Comparison of ENCODE assay signal across 8 cellular contexts in the genomic region with DNA sequence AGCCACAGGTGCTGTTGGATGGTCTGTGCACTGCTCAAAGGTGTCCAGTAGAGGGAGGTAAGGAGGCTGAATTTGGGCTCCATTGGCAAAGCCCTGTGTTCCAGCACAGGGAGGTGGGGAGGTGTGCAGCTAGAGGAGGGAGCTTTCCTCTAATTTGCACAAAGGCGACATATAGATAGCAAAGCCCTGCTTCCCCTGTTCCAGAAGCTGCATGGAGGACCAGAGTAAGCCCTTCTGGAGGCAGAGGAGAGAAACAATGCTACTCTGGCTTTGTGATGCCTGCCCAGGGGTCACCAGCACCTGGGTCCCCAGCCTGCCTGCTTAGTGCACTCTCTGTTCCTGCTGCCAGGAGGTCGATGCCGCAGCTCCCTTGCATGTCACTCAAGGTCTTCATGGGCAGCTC. TPM values are rescaled to one million over a fixed set of nuclear protein-coding genes. Genes with fewer than 3 reads are reported as not detected.
A peak's percentile ranks its signal among the peaks of the same experiment; 100 is the strongest.
DNase-seq lines count a peak whose midpoint lies in the region; ATAC-seq, FAIRE-seq and TF ChIP-seq lines count a peak whose summit lies in the region.

No MANE protein-coding gene starts in this region.

- no peak overlapping the region for H3K4me2 ChIP-seq in fibroblast of lung (ENCODE audit: extremely low read depth, insufficient read depth, low read length)

- H3K36me3 ChIP-seq in fibroblast of lung (ENCODE audit: control insufficient read depth, insufficient read depth, low read length) (peaks cover 1% of the 10 kb centered on the region), psoas muscle (ENCODE audit: insufficient read depth in 1 of 2, low read depth in 1 of 2) (no peaks in the 10 kb centered on the region)

- H3K27ac ChIP-seq in fibroblast of lung (ENCODE audit: insufficient read depth, low read length) (peak overlapping the region; percentile 21), psoas muscle (no peak overlapping the region)

- H3K27me3 Mint-ChIP-seq in activated naive CD4-positive, alpha-beta T cell treated with anti-CD3 and anti-CD28 coated beads for 36 hours (ENCODE audit: low read depth) = peaks cover 43% of the 10 kb centered on the region

- intact Hi-C loops in activated naive CD4-positive, alpha-beta T cell treated with anti-CD3 and anti-CD28 coated beads for 36 hours (cut with micrococcal nuclease) = loop anchor here (1.0 to 5.0 kb wide), 3 partner anchors 48 to 245 kb away; no protein-coding TSS in a partner anchor
- intact Hi-C loops in psoas muscle (cut with DNase I) = no loop called here

- H3K9me3 Mint-ChIP-seq in activated naive CD4-positive, alpha-beta T cell treated with anti-CD3 and anti-CD28 coated beads for 36 hours = no peaks in the 10 kb centered on the region

- H3K4me1 ChIP-seq in fibroblast of lung (ENCODE audit: control insufficient read depth, extremely low read depth, insufficient read depth, low read length) (peaks cover 37% of the 10 kb centered on the region), psoas muscle (no peaks in the 10 kb centered on the region)

- H3K4me1 Mint-ChIP-seq in activated naive CD4-positive, alpha-beta T cell treated with anti-CD3 and anti-CD28 coated beads for 36 hours (ENCODE audit: low read depth) = peaks cover 3% of the 10 kb centered on the region

- peaks cover 23% of the 10 kb centered on the region for H3K79me2 ChIP-seq in fibroblast of lung (ENCODE audit: control insufficient read depth, insufficient read depth, low read length)

- 59 to 66% (median 62%) methylated on average over 3 of the region's 3 CpGs for WGBS in psoas muscle, 3 donors

- no peak overlapping the region for H2AFZ ChIP-seq in fibroblast of lung (ENCODE audit: low read length)

- H3K4me3 ChIP-seq in fibroblast of lung (replicated peaks in 1 of 4; ENCODE audit: control extremely low read depth in 1 of 4, insufficient read depth in 1 of 4, low read depth in 3 of 4, low read length in 4 of 4) (no peak overlapping the region), psoas muscle (no peak overlapping the region)

- ATAC-seq in GM21528 (IDR thresholded peaks at IDR 0.05; ENCODE audit: low FRiP score, unreplicated experiment) = peak; percentile 59
- ATAC-seq in psoas muscle = peak in 1 of 4 donors; percentile 69

- no peak for FAIRE-seq in HTR-8/SVneo (lab: Jason Lieb, UNC)

- CTCF ChIA-PET in activated naive CD4-positive, alpha-beta T cell treated with anti-CD3 and anti-CD28 coated beads for 36 hours (lab: Charles Lee) = interaction anchor here (0.9 to 5.0 kb wide), 8 partner anchors 9 to 313 kb away, joined by 3 to 50 read pairs (median 3); no protein-coding TSS in a partner anchor

- no peaks in the 10 kb centered on the region for H3K9me3 ChIP-seq in fibroblast of lung (ENCODE audit: control insufficient read depth, insufficient read depth, low read depth, low read length)
- no peaks in the 10 kb centered on the region for H3K9me3 ChIP-seq in psoas muscle

- peak; percentile 45 for DNase-seq in activated naive CD4-positive, alpha-beta T cell treated with anti-CD3 and anti-CD28 coated beads for 36 hours
- no peak for DNase-seq in activated naive CD4-positive, alpha-beta T cell (lab: John Stamatoyannopoulos, UW)
- DNase-seq in HTR-8/SVneo (ENCODE audit: insufficient read length, low spot score) (peak; percentile 41), T-helper 9 cell (peak; percentile 4), fibroblast of lung (ENCODE audit: low read depth in 2 of 2) (peak in 1 of 2 donors; percentile 31), psoas muscle (no peak), DMS79 treated with DMSO at 0.1 percent for 48 hours (lab: John Stamatoyannopoulos, UW) (no peak)

- H3K36me3 Mint-ChIP-seq in activated naive CD4-positive, alpha-beta T cell treated with anti-CD3 and anti-CD28 coated beads for 36 hours (ENCODE audit: low read depth) = no peaks in the 10 kb centered on the region

- H3K4me3 Mint-ChIP-seq in activated naive CD4-positive, alpha-beta T cell treated with anti-CD3 and anti-CD28 coated beads for 36 hours = no peak overlapping the region

- TF ChIP-seq CTCF in fibroblast of lung (conservative IDR thresholded peaks at IDR 0.05 in 1 of 2, IDR thresholded peaks at IDR 0.05 in 1 of 2; ENCODE audit: low read depth in 1 of 2, low read length in 2 of 2) = peak; percentile 75 to 77
- TF ChIP-seq CTCF in psoas muscle (IDR thresholded peaks at IDR 0.05) = peak; percentile 47

- no peaks in the 10 kb centered on the region for H3K27me3 ChIP-seq in fibroblast of lung (ENCODE audit: control insufficient read depth, insufficient read depth, low read length)
- peaks cover 0 to 21% (median 0%) of the 10 kb centered on the region in 3 donors for H3K27me3 ChIP-seq in psoas muscle (ENCODE audit: insufficient read depth in 3 of 3, low read length in 2 of 3)

- no peaks in the 10 kb centered on the region for H4K20me1 ChIP-seq in fibroblast of lung (ENCODE audit: control insufficient read depth, extremely low read depth, insufficient read depth, low read length)

- no peak overlapping the region for H3K27ac Mint-ChIP-seq in activated naive CD4-positive, alpha-beta T cell treated with anti-CD3 and anti-CD28 coated beads for 36 hours

- no peak overlapping the region for H3K9ac ChIP-seq in fibroblast of lung (ENCODE audit: insufficient read depth, low read length)

RNA-seq across cellular contexts. Expression of gene ARHGAP22, which starts 3.4 kb away (rescaled TPM):
- not detected for total RNA-seq in activated naive CD4-positive, alpha-beta T cell treated with anti-CD3 and anti-CD28 coated beads for 36 hours
- total RNA-seq in fibroblast of lung (21.3 and 75.5 TPM in 2 replicates), psoas muscle (1 to 10 TPM; 1.3 to 2.9 (median 1.7) TPM)
- polyA plus RNA-seq in fibroblast of lung (10.4 and 21.2 TPM in 2 replicates), psoas muscle (1 to 10 TPM in 1 of 3 donors, under 1 TPM in 2; 0.46 to 2.4 (median 0.67) TPM)
- 18.2 and 48.9 TPM in 2 replicates for polyA plus RNA-seq in fibroblast of lung (2012)
- 14.3 and 15.6 TPM in 2 replicates for polyA minus RNA-seq in fibroblast of lung (ENCODE audit: low replicate concordance)

Comparison
In these comparisons a context has a peak if more than half of its experiments do, and no peak if none do; other contexts are left out.
1. DNase-seq: peak in activated naive CD4-positive, alpha-beta T cell treated with anti-CD3 and anti-CD28 coated beads for 36 hours (single experiment), HTR-8/SVneo (single experiment) and T-helper 9 cell (single experiment); none in activated naive CD4-positive, alpha-beta T cell (0 of 4), psoas muscle (0 of 2) and DMS79 treated with DMSO at 0.1 percent for 48 hours (single experiment).